Comparison of ENCODE assay signal across 18 cellular contexts in the genomic region with DNA sequence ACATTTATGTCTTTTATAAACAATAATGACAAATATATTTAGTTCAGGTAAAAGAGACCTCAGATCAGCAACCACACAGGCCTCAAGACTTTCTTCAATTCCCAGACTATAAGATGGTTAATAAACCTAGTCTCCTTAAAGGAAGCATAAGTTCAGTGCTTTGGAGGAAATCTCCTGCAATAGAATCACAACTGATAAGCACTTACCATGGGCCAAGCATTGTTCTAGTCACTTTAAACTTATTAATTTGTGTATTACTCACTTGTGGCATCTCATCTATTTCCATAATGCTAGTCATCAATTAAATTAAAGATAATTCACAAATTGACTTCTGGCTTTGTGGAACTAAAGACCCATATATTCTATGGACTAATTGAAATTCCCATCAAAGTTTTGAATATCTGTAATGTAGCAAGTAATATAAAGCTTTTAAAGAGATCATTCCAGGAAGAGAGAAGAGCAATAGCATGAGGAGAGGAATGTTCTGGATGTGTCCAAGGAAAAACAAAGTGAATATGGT. TPM values are rescaled to one million over a fixed set of nuclear protein-coding genes. Genes with fewer than 3 reads are reported as not detected.
DNase-seq lines count a peak whose midpoint lies in the region; ATAC-seq and TF ChIP-seq lines count a peak whose summit lies in the region.
"Had no signal": no experiment of that assay in that cellular context is flagged by ENCODE, and none has a peak within 500 bp of the region (broad histone marks: within the 10 kb centered on the region; RNA-seq: fewer than 3 reads in every experiment).

No MANE protein-coding gene starts in this region.

- H3K27ac Mint-ChIP-seq in chondrocyte (ENCODE audit: unreplicated experiment) (peak overlapping the region; percentile 88), endothelial cell (ENCODE audit: unreplicated experiment) (no peak overlapping the region)
- H3K27ac Mint-ChIP-seq in CD4-positive, alpha-beta T cell, result no peak overlapping the region
- H3K27ac Mint-ChIP-seq: CD4-positive, alpha-beta memory T cell had no signal

- BruUV-seq in IMR-90 (replicated peaks; lab: Mats Ljungman, UMichigan), result no TSS peak

- no peak overlapping the region for H3K56ac ChIP-seq in IMR-90 (ENCODE audit: extremely low read depth, insufficient read depth, low read length)

- H4K8ac ChIP-seq in IMR-90 (ENCODE audit: low read depth in 2 of 2, low read length in 2 of 2) (0 out of 4 replicates have a peak overlapping the region, but pooled peaks of 1 of the 2 experiments have one; percentile 6), neuronal stem cell (ENCODE audit: low read depth, low read length) (no peak overlapping the region)

- H3K9me3 Mint-ChIP-seq in chondrocyte (ENCODE audit: low read depth) (no peaks in the 10 kb centered on the region), endothelial cell (ENCODE audit: unreplicated experiment) (no peaks in the 10 kb centered on the region)
- H3K9me3 Mint-ChIP-seq in CD4-positive, alpha-beta T cell, result no peaks in the 10 kb centered on the region

- H4K91ac ChIP-seq in IMR-90 (ENCODE audit: insufficient read depth, low read depth, low read length) (no peak overlapping the region), neuronal stem cell (ENCODE audit: low read depth, low read length, poor library complexity) (no peak overlapping the region)

- no peaks in the 10 kb centered on the region for H4K20me1 ChIP-seq in IMR-90 (ENCODE audit: insufficient read depth, low read length)
- no peaks in the 10 kb centered on the region for H4K20me1 ChIP-seq in hepatocyte (ENCODE audit: insufficient read depth, poor library complexity, severe bottlenecking)

- peak overlapping the region; percentile 32; the same call in 1 of the 2 replicates for H3K4ac ChIP-seq in IMR-90 (ENCODE audit: low read depth, low read length)
- H3K4ac ChIP-seq in neuronal stem cell (ENCODE audit: low read length), result no peak overlapping the region

- POLR2A ChIA-PET in IMR-90 (lab: Charles Lee; ENCODE audit: unreplicated experiment), result no interaction called here
- POLR2A ChIA-PET in CD4-positive, alpha-beta T cell (lab: Charles Lee), result no interaction called here

- H3K4me1 ChIP-seq in IMR-90 (ENCODE audit: control insufficient read depth, insufficient read depth, low read length) (peaks cover 11% of the 10 kb centered on the region), hepatocyte (ENCODE audit: insufficient read depth) (no peaks in the 10 kb centered on the region), thoracic aorta (ENCODE audit: control insufficient read depth in 1 of 2, low read depth in 2 of 2) (peaks cover 27 to 54% of the 10 kb centered on the region in 2 donors), neuronal stem cell (ENCODE audit: control insufficient read depth in 2 of 2, insufficient read depth in 1 of 2, low read depth in 1 of 2, low read length in 2 of 2) (peaks cover 0 to 13% of the 10 kb centered on the region in 2 donors)
- H3K4me1 ChIP-seq: BE2C had no signal

- H4K5ac ChIP-seq in IMR-90 (ENCODE audit: low read depth, low read length), result no peak overlapping the region

- H2BK5ac ChIP-seq in IMR-90 (ENCODE audit: low read depth, low read length, poor library complexity, severe bottlenecking) (peak overlapping the region; percentile 79), neuronal stem cell (ENCODE audit: low read length) (no peak overlapping the region)

- H2AK9ac ChIP-seq in IMR-90 (replicated peaks; ENCODE audit: low read depth, low read length, poor library complexity), result no peak overlapping the region

- no peak for TF ChIP-seq CTCF in IMR-90 (conservative IDR thresholded peaks at IDR 0.05; ENCODE audit: low read depth, low read length)
- TF ChIP-seq CTCF in chondrocyte (IDR thresholded peaks at IDR 0.05), result no peak
- TF ChIP-seq CTCF in hepatocyte (IDR thresholded peaks at IDR 0.05; ENCODE audit: poor library complexity), result no peak
- TF ChIP-seq CTCF in thoracic aorta (IDR thresholded peaks at IDR 0.05), result no peak
- no peak for TF ChIP-seq CTCF in CD4-positive, alpha-beta T cell (IDR thresholded peaks at IDR 0.05)
- TF ChIP-seq CTCF in endothelial cell (IDR thresholded peaks at IDR 0.05; ENCODE audit: unreplicated experiment), result no peak

- H3K36me3 Mint-ChIP-seq in chondrocyte (ENCODE audit: low read depth) (peaks cover 18% of the 10 kb centered on the region), endothelial cell (ENCODE audit: low read depth, unreplicated experiment) (no peaks in the 10 kb centered on the region)
- H3K36me3 Mint-ChIP-seq in CD4-positive, alpha-beta T cell (ENCODE audit: low read depth), result no peaks in the 10 kb centered on the region
- H3K36me3 Mint-ChIP-seq: CD4-positive, alpha-beta memory T cell had no signal

- TF ChIP-seq RAD21 in IMR-90 (IDR thresholded peaks at IDR 0.05; ENCODE audit: low read length), result no peak

- H3K18ac ChIP-seq in IMR-90 (ENCODE audit: low read depth, low read length) (peak overlapping the region; percentile 24; the same call in 1 of the 2 replicates), neuronal stem cell (ENCODE audit: low read length) (no peak overlapping the region)

- H2BK120ac ChIP-seq in IMR-90 (ENCODE audit: low read depth, low read length) (peak overlapping the region; percentile 47; the same call in 1 of the 2 replicates), neuronal stem cell (ENCODE audit: low read depth, low read length) (no peak overlapping the region)

- in situ Hi-C loops in IMR-90 (cut with MboI; ENCODE audit: low sequenced_read_pairs), result no loop called here

- H3K9me1 ChIP-seq in IMR-90 (ENCODE audit: insufficient read depth, low read length), result peaks cover 2% of the 10 kb centered on the region; the same call in 1 of the 2 replicates

- H3K27me3 Mint-ChIP-seq in chondrocyte (ENCODE audit: low read depth) (no peaks in the 10 kb centered on the region), endothelial cell (ENCODE audit: unreplicated experiment) (peaks cover 2% of the 10 kb centered on the region)
- H3K27me3 Mint-ChIP-seq in CD4-positive, alpha-beta T cell, result peaks cover 15% of the 10 kb centered on the region

- DNase-seq in IMR-90 (no peak), chondrocyte (ENCODE audit: low spot score) (no peak), hepatocyte (ENCODE audit: low spot score) (no peak), thoracic aorta (ENCODE audit: low spot score) (no peak), neuronal stem cell (ENCODE audit: low spot score) (no peak), endothelial cell (ENCODE audit: low spot score) (no peak)
- DNase-seq in CD4-positive, alpha-beta T cell, result no peak
- DNase-seq: BE2C; Calu3; CD4-positive, alpha-beta memory T cell; EL; NCI-H1417; NCI-H187; NCI-H2227 treated with DMSO at 0.1 percent for 48 hours; NCI-H510A treated with DMSO at 0.1 percent for 48 hours; SHP77 had no signal

- H3K79me1 ChIP-seq in IMR-90 (ENCODE audit: low read depth in 1 of 2, low read length in 2 of 2), result no peaks in the 10 kb centered on the region; a peak in 1 of 4 replicates
- no peaks in the 10 kb centered on the region for H3K79me1 ChIP-seq in neuronal stem cell (ENCODE audit: low read depth, low read length)

- H2BK15ac ChIP-seq in IMR-90 (ENCODE audit: low read depth, low read length) (peak overlapping the region; percentile 65; the same call in 1 of the 3 replicates), neuronal stem cell (ENCODE audit: low read length) (no peak overlapping the region)

- H3K4me3 ChIP-seq in IMR-90 (ENCODE audit: insufficient read depth, low read depth, low read length), result no peak overlapping the region
- no peak overlapping the region for H3K4me3 ChIP-seq in hepatocyte
- H3K4me3 ChIP-seq in thoracic aorta, result no peak overlapping the region
- no peak overlapping the region for H3K4me3 ChIP-seq in neuronal stem cell (ENCODE audit: low read length in 2 of 2)

- no peaks in the 10 kb centered on the region for H3K27me3 ChIP-seq in IMR-90 (ENCODE audit: control insufficient read depth, insufficient read depth, low read length)
- no peaks in the 10 kb centered on the region for H3K27me3 ChIP-seq in hepatocyte
- no peaks in the 10 kb centered on the region for H3K27me3 ChIP-seq in thoracic aorta (replicated peaks; ENCODE audit: insufficient read depth)
- no peaks in the 10 kb centered on the region for H3K27me3 ChIP-seq in neuronal stem cell (ENCODE audit: control insufficient read depth in 3 of 3, insufficient read depth in 3 of 3, low read depth in 1 of 3, low read length in 3 of 3)
- no peaks in the 10 kb centered on the region for H3K27me3 ChIP-seq in CD4-positive, alpha-beta T cell (ENCODE audit: control insufficient read depth, insufficient read depth, low read length)
- H3K27me3 ChIP-seq: BE2C had no signal

- intact Hi-C loops in IMR-90 (cut with micrococcal nuclease), result loop anchor here (5.0 kb wide), 2 partner anchors 331 to 396 kb away; no protein-coding TSS in a partner anchor
- intact Hi-C loops in CD4-positive, alpha-beta T cell (cut with DNase I, micrococcal nuclease), result no loop called here

- H3K14ac ChIP-seq in IMR-90 (replicated peaks; ENCODE audit: low read depth, low read length), result no peak overlapping the region; the same call in 1 of the 2 replicates
- no peak overlapping the region for H3K14ac ChIP-seq in neuronal stem cell (ENCODE audit: low read length)

- H3K27ac ChIP-seq in IMR-90 (ENCODE audit: insufficient read depth, low read length) (no peak overlapping the region), hepatocyte (peak overlapping the region; percentile 38), thoracic aorta (peak overlapping the region; percentile 61 to 81), neuronal stem cell (replicated peaks; ENCODE audit: low read length) (no peak overlapping the region)
- no peak overlapping the region for H3K27ac ChIP-seq in CD4-positive, alpha-beta T cell (ENCODE audit: low read depth, low read length)
- H3K27ac ChIP-seq: KMS-11 had no signal

- H3K9ac ChIP-seq in IMR-90 (ENCODE audit: low read depth, low read length) (no peak overlapping the region), neuronal stem cell (ENCODE audit: low read depth, low read length, poor library complexity) (no peak overlapping the region)
- H3K9ac ChIP-seq: KMS-11 had no signal

- H3K9me3 ChIP-seq in IMR-90 (ENCODE audit: control insufficient read depth, insufficient read depth, low read length), result no peaks in the 10 kb centered on the region
- H3K9me3 ChIP-seq in hepatocyte (ENCODE audit: low read depth), result no peaks in the 10 kb centered on the region
- no peaks in the 10 kb centered on the region for H3K9me3 ChIP-seq in thoracic aorta
- no peaks in the 10 kb centered on the region for H3K9me3 ChIP-seq in neuronal stem cell (replicated peaks in 1 of 2; ENCODE audit: control insufficient read depth in 2 of 2, insufficient read depth in 1 of 2, low read depth in 1 of 2, low read length in 2 of 2)
- H3K9me3 ChIP-seq in CD4-positive, alpha-beta T cell (ENCODE audit: control insufficient read depth, low read length), result no peaks in the 10 kb centered on the region
- H3K9me3 ChIP-seq: BE2C had no signal

- ATAC-seq in IMR-90 (ENCODE audit: low read depth) (no peak), thoracic aorta (ENCODE audit: insufficient number of reproducible peaks, low FRiP score, low read depth) (no peak)
- ATAC-seq in CD4-positive, alpha-beta T cell (ENCODE audit: poor library complexity), result no peak
- ATAC-seq: HepG2 had no signal

- CTCF ChIA-PET in IMR-90 (lab: Yijun Ruan, JAX), result no interaction called here
- CTCF ChIA-PET in CD4-positive, alpha-beta T cell (lab: Charles Lee), result no interaction called here

- dilution Hi-C loops in IMR-90 (cut with HindIII; ENCODE audit: low sequenced_read_pairs, unreplicated experiment), result no loop called here

- H3K36me3 ChIP-seq in IMR-90 (ENCODE audit: control insufficient read depth, insufficient read depth, low read length) (peaks cover 9% of the 10 kb centered on the region), hepatocyte (replicated peaks; ENCODE audit: insufficient read depth, low read depth) (no peaks in the 10 kb centered on the region), thoracic aorta (peaks cover 3% of the 10 kb centered on the region), neuronal stem cell (replicated peaks in 1 of 2; ENCODE audit: control insufficient read depth in 2 of 2, insufficient read depth in 2 of 2, low read length in 2 of 2) (no peaks in the 10 kb centered on the region)
- H3K36me3 ChIP-seq: BE2C had no signal

- H3K79me2 ChIP-seq in hepatocyte, result no peaks in the 10 kb centered on the region

- no peak overlapping the region for H3K4me2 ChIP-seq in IMR-90 (ENCODE audit: low read depth, low read length)
- H3K4me2 ChIP-seq in hepatocyte, result no peak overlapping the region
- no peak overlapping the region for H3K4me2 ChIP-seq in neuronal stem cell (ENCODE audit: insufficient read depth, low read length, poor library complexity, severe bottlenecking)
- H3K4me2 ChIP-seq: KMS-11 had no signal

- H3K4me3 Mint-ChIP-seq in chondrocyte (ENCODE audit: unreplicated experiment) (no peak overlapping the region), endothelial cell (ENCODE audit: unreplicated experiment) (no peak overlapping the region)
- no peak overlapping the region for H3K4me3 Mint-ChIP-seq in CD4-positive, alpha-beta T cell
- H3K4me3 Mint-ChIP-seq: CD4-positive, alpha-beta memory T cell had no signal

- no peak for TF ChIP-seq POLR2A in IMR-90 (IDR thresholded peaks at IDR 0.05; ENCODE audit: low read depth, low read length)

- H3K9me2 ChIP-seq in hepatocyte (replicated peaks; ENCODE audit: insufficient read depth), result no peaks in the 10 kb centered on the region

- peaks cover 91% of the 10 kb centered on the region for H3K4me1 Mint-ChIP-seq in chondrocyte (ENCODE audit: low read depth)
- no peaks in the 10 kb centered on the region for H3K4me1 Mint-ChIP-seq in CD4-positive, alpha-beta T cell (ENCODE audit: low read depth)
- no peaks in the 10 kb centered on the region for H3K4me1 Mint-ChIP-seq in endothelial cell (ENCODE audit: unreplicated experiment)

- H2BK20ac ChIP-seq in IMR-90 (ENCODE audit: low read depth, low read length), result peak overlapping the region; percentile 33; the same call in 1 of the 2 replicates

- H3K23ac ChIP-seq in IMR-90 (ENCODE audit: low read depth, low read length) (no peak overlapping the region; the same call in 1 of the 2 replicates), neuronal stem cell (ENCODE audit: low read depth, low read length, poor library complexity) (no peak overlapping the region)

- H2AFZ ChIP-seq in IMR-90 (replicated peaks; ENCODE audit: low read length, poor library complexity) (no peak overlapping the region), hepatocyte (no peak overlapping the region), neuronal stem cell (ENCODE audit: low read length) (no peak overlapping the region)

- H2BK12ac ChIP-seq in neuronal stem cell (ENCODE audit: low read length), result no peak overlapping the region

- no peak overlapping the region for H2AK5ac ChIP-seq in IMR-90 (ENCODE audit: low read depth, low read length)
- H2AK5ac ChIP-seq in neuronal stem cell (ENCODE audit: low read depth, low read length), result no peak overlapping the region

RNA-seq across cellular contexts. Expression of a gene that starts 42.2 kb away (rescaled TPM):
- total RNA-seq in IMR-90 (2012; rRNA removed) (408 and 411 TPM in 2 replicates), chondrocyte (7,827 to 10,007 TPM (median 8,099 TPM) in 3 replicates), hepatocyte (5,479 and 8,329 TPM in 2 replicates), thoracic aorta (100 to 1,000 TPM; 734 to 875 TPM), endothelial cell (ENCODE audit: unreplicated experiment) (0.31 TPM)
- polyA plus RNA-seq in IMR-90 (2012; rRNA removed) (326 and 402 TPM in 2 replicates), hepatocyte (6,699 and 6,726 TPM in 2 replicates)
- polyA plus RNA-seq in IMR-90 (2012; cell fraction: cytosol; rRNA removed), result 382 and 438 TPM in 2 replicates
- 291 and 482 TPM in 2 replicates for polyA plus RNA-seq in IMR-90 (2012; cell fraction: nucleus; rRNA removed; ENCODE audit: low replicate concordance)
- polyA plus RNA-seq in neuronal stem cell (2013, experiment 1 of 2), result 0.06 TPM
- 0.11 TPM for polyA plus RNA-seq in neuronal stem cell (2013, experiment 2 of 2)
- not detected for total RNA-seq in CD4-positive, alpha-beta T cell
- total RNA-seq: Calu3; CD4-positive, alpha-beta memory T cell had no signal
- polyA plus RNA-seq: CD4-positive, alpha-beta memory T cell; HepG2 had no signal

Comparison
In these comparisons a context has a peak if more than half of its experiments do, and no peak if none do; other contexts are left out.
1. H3K27ac ChIP-seq: peak in hepatocyte (single experiment) and thoracic aorta (2 of 2); none in IMR-90 (single experiment), neuronal stem cell (single experiment) and CD4-positive, alpha-beta T cell (single experiment).
2. RNA of a gene that starts 42.2 kb away (total RNA-seq): 5,479 to 8,329 TPM in hepatocyte, 7,827 to 10,007 TPM in chondrocyte, 734 to 875 TPM in thoracic aorta and 408 to 411 TPM in IMR-90; 0.31 TPM in endothelial cell (single experiment) and not detected in CD4-positive, alpha-beta T cell; every median in the first group is over 100 times any median in the second.